30 cellular contexts compared by ENCODE assay signal in genomic region chr4:110510282-110510681, GRCh38. TPM values are rescaled to one million over a fixed set of nuclear protein-coding genes. Genes with fewer than 3 reads are reported as not detected.
"Had no signal": no experiment of that assay in that cellular context is flagged by ENCODE, and none has a peak within 500 bp of the region (broad histone marks: within the 10 kb centered on the region; RNA-seq: fewer than 3 reads in every experiment).

No MANE protein-coding gene starts in this region.

- H3K4me1 Mint-ChIP-seq: activated naive CD8-positive, alpha-beta T cell treated with anti-CD3 and anti-CD28 coated beads, Interleukin-2, amount 10 ng/mL, durations not matched to agents 7 days and 5 days; stimulated activated naive B cell treated with anti-CD40 and anti-IgM and Interleukin-4, amounts not matched to agents 10 μg/mL and 1 μg/mL and 100 μg/mL, for 72 hours had no signal

- DNase-seq: activated CD4-positive, alpha-beta memory T cell treated with anti-CD3 and anti-CD28 coated beads for 36 hours; activated CD4-positive, alpha-beta T cell treated with anti-CD3 and anti-CD28 coated beads, Interleukin-2, amount 10 ng/mL, durations not matched to agents 24 days and 14 days; activated CD4-positive, CD25-positive, alpha-beta regulatory T cell treated with anti-CD3 and anti-CD28 coated beads, Interleukin-2, amount 50 U/mL, for 72 hours; activated CD8-positive, alpha-beta memory T cell treated with anti-CD3 and anti-CD28 coated beads, Interleukin-2, amount 50 U/mL, for 4 hours; activated effector memory CD4-positive, alpha-beta T cell treated with anti-CD3 and anti-CD28 coated beads, Interleukin-2, amount 50 U/mL, for 16 hours; activated naive CD4-positive, alpha-beta T cell treated with anti-CD3 and anti-CD28 coated beads for 36 hours; activated naive CD8-positive, alpha-beta T cell treated with anti-CD3 and anti-CD28 coated beads, Interleukin-2, amount 10 ng/mL, durations not matched to agents 7 days and 5 days; activated T-cell treated with anti-CD3 and anti-CD28 coated beads, Interleukin-2, amount 50 U/mL, for 1 hour; brain microvascular endothelial cell; cortex of kidney; effector memory CD8-positive, alpha-beta T cell; kidney; left ventricle myocardium inferior; occipital lobe; psoas muscle; stimulated activated CD4-positive, alpha-beta T cell treated with anti-CD3 and anti-CD28 coated beads, Interleukin-15, amount 100 ng/mL, for 24 hours; stimulated activated CD4-positive, alpha-beta T cell treated with anti-CD3 and anti-CD28 coated beads, Interleukin-2, amount 100 ng/mL, for 24 hours; stimulated activated naive B cell treated with anti-CD40 and anti-IgM and Interleukin-4, amounts not matched to agents 10 μg/mL and 1 μg/mL and 100 μg/mL, for 72 hours; stomach; T-helper 17 cell; T1000; thyroid gland; upper lobe of right lung had no signal

- H3K27ac ChIP-seq: brain microvascular endothelial cell, gastroesophageal sphincter, left ventricle myocardium inferior, parathyroid adenoma, psoas muscle, stomach, thyroid gland, upper lobe of right lung had no signal

- H2AFZ ChIP-seq: parathyroid adenoma had no signal

- H3K4me1 ChIP-seq: gastroesophageal sphincter, left ventricle myocardium inferior, parathyroid adenoma, psoas muscle, thyroid gland, upper lobe of right lung had no signal

- H3K27me3 Mint-ChIP-seq: activated CD4-positive, alpha-beta memory T cell treated with anti-CD3 and anti-CD28 coated beads for 36 hours; effector memory CD8-positive, alpha-beta T cell had no signal

- ATAC-seq: gastroesophageal sphincter had no signal

- H3K79me2 ChIP-seq: parathyroid adenoma had no signal

- H3K9me3 ChIP-seq: gastroesophageal sphincter, left ventricle myocardium inferior, psoas muscle, stomach, thyroid gland, upper lobe of right lung had no signal

- H3K27me3 ChIP-seq: brain microvascular endothelial cell, gastroesophageal sphincter, stomach, thyroid gland, upper lobe of right lung had no signal

- H3K9ac ChIP-seq: parathyroid adenoma had no signal

- H3K36me3 Mint-ChIP-seq: activated CD4-positive, alpha-beta memory T cell treated with anti-CD3 and anti-CD28 coated beads for 36 hours; activated naive CD8-positive, alpha-beta T cell treated with anti-CD3 and anti-CD28 coated beads, Interleukin-2, amount 10 ng/mL, durations not matched to agents 7 days and 5 days; immature natural killer cell; stimulated activated naive B cell treated with anti-CD40 and anti-IgM and Interleukin-4, amounts not matched to agents 10 μg/mL and 1 μg/mL and 100 μg/mL, for 72 hours had no signal

- H3K9me3 Mint-ChIP-seq: activated CD4-positive, alpha-beta memory T cell treated with anti-CD3 and anti-CD28 coated beads for 36 hours; activated CD4-positive, alpha-beta T cell treated with anti-CD3 and anti-CD28 coated beads, Interleukin-2, amount 10 ng/mL, durations not matched to agents 24 days and 14 days; activated naive CD4-positive, alpha-beta T cell treated with anti-CD3 and anti-CD28 coated beads for 36 hours; activated naive CD8-positive, alpha-beta T cell treated with anti-CD3 and anti-CD28 coated beads, Interleukin-2, amount 10 ng/mL, durations not matched to agents 7 days and 5 days; activated T-helper 1 cell treated with anti-CD3 and anti-CD28 coated beads, Interleukin-12 subunit alpha, Interleukin-12 subunit beta, Interleukin-2, Interleukin-4 antibody, amounts not matched to agents 30 ng/mL and 10 ng/mL and 1 ng/mL, durations not matched to agents 14 hours and 24 hours and 36 hours; effector memory CD8-positive, alpha-beta T cell; immature natural killer cell; stimulated activated naive B cell treated with anti-CD40 and anti-IgM and Interleukin-4, amounts not matched to agents 10 μg/mL and 1 μg/mL and 100 μg/mL, for 72 hours had no signal

- H3K4me3 ChIP-seq: gastroesophageal sphincter, left ventricle myocardium inferior, lung, psoas muscle, stomach, thyroid gland, upper lobe of right lung had no signal

- H3K36me3 ChIP-seq: brain microvascular endothelial cell, gastroesophageal sphincter, left ventricle myocardium inferior, stomach, thyroid gland, upper lobe of right lung had no signal

- H3K4me3 Mint-ChIP-seq: activated CD4-positive, alpha-beta memory T cell treated with anti-CD3 and anti-CD28 coated beads for 36 hours; activated CD4-positive, alpha-beta T cell treated with anti-CD3 and anti-CD28 coated beads, Interleukin-2, amount 10 ng/mL, durations not matched to agents 24 days and 14 days; activated naive CD4-positive, alpha-beta T cell treated with anti-CD3 and anti-CD28 coated beads for 36 hours; activated naive CD8-positive, alpha-beta T cell treated with anti-CD3 and anti-CD28 coated beads, Interleukin-2, amount 10 ng/mL, durations not matched to agents 7 days and 5 days; activated T-helper 1 cell treated with anti-CD3 and anti-CD28 coated beads, Interleukin-12 subunit alpha, Interleukin-12 subunit beta, Interleukin-2, Interleukin-4 antibody, amounts not matched to agents 30 ng/mL and 10 ng/mL and 1 ng/mL, durations not matched to agents 14 hours and 24 hours and 36 hours; effector memory CD8-positive, alpha-beta T cell; immature natural killer cell; stimulated activated naive B cell treated with anti-CD40 and anti-IgM and Interleukin-4, amounts not matched to agents 10 μg/mL and 1 μg/mL and 100 μg/mL, for 72 hours; T-helper 17 cell had no signal

- H3K27ac Mint-ChIP-seq: activated CD4-positive, alpha-beta memory T cell treated with anti-CD3 and anti-CD28 coated beads for 36 hours; activated CD4-positive, alpha-beta T cell treated with anti-CD3 and anti-CD28 coated beads, Interleukin-2, amount 10 ng/mL, durations not matched to agents 24 days and 14 days; activated naive CD4-positive, alpha-beta T cell treated with anti-CD3 and anti-CD28 coated beads for 36 hours; activated naive CD8-positive, alpha-beta T cell treated with anti-CD3 and anti-CD28 coated beads, Interleukin-2, amount 10 ng/mL, durations not matched to agents 7 days and 5 days; activated T-helper 1 cell treated with anti-CD3 and anti-CD28 coated beads, Interleukin-12 subunit alpha, Interleukin-12 subunit beta, Interleukin-2, Interleukin-4 antibody, amounts not matched to agents 30 ng/mL and 10 ng/mL and 1 ng/mL, durations not matched to agents 14 hours and 24 hours and 36 hours; effector memory CD8-positive, alpha-beta T cell; immature natural killer cell; stimulated activated naive B cell treated with anti-CD40 and anti-IgM and Interleukin-4, amounts not matched to agents 10 μg/mL and 1 μg/mL and 100 μg/mL, for 72 hours; T-helper 17 cell had no signal

RNA-seq across cellular contexts. Expression of gene ENPEP, which starts 34.3 kb away (rescaled TPM):
- total RNA-seq: activated CD4-positive, alpha-beta memory T cell treated with anti-CD3 and anti-CD28 coated beads for 36 hours; activated CD4-positive, alpha-beta T cell treated with anti-CD3 and anti-CD28 coated beads, Interleukin-2, amount 10 ng/mL, durations not matched to agents 24 days and 14 days; activated CD8-positive, alpha-beta memory T cell treated with anti-CD3 and anti-CD28 coated beads for 36 hours; activated naive CD4-positive, alpha-beta T cell treated with anti-CD3 and anti-CD28 coated beads for 36 hours; fibroblast of lung; T-helper 17 cell had no signal
